In the genomic region with DNA sequence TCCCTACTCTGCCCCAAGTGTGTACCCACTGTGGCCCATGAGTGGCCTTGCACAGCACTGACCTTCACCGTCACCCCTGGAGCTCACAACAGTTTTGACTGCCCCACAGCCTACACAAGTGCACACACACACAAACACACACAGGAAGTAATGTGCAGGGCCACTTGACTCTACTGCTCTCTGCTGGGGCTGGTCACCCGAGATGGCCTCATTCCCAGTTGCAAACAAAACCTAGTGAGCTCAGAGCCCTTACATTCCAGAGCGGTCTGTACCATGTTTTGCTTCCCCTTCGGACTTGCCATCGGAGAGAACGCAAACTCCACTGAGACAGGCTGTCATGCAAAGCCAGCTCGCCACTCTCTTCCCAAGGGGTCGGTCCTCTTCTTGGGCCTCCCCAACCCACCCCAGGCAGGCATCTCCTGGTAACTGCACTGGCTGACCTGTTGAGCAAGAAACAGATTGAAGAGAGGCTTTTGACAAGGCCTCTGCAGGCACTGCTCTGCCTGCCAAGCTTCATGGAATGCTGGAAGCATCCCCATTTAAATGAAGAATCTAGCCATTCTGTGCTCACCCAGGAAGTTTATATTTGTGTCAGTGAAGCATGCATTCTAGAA, we compare ENCODE assay signal across 26 cellular contexts.
DNase-seq lines count a peak whose midpoint lies in the region; ATAC-seq and TF ChIP-seq lines count a peak whose summit lies in the region.
"Had no signal": no experiment of that assay in that cellular context is flagged by ENCODE, and none has a peak within 500 bp of the region (broad histone marks: within the 10 kb centered on the region; RNA-seq: fewer than 3 reads in every experiment).

No MANE protein-coding gene starts in this region.

- no peak overlapping the region for H3K27ac ChIP-seq in GM23338 (ENCODE audit: low read depth)
- no peak overlapping the region for H3K27ac ChIP-seq in endodermal cell (ENCODE audit: low read depth, low read length)
- H3K27ac ChIP-seq in stomach smooth muscle (ENCODE audit: low read length) = peak overlapping the region; percentile 85
- no peak overlapping the region for H3K27ac ChIP-seq in body of pancreas
- H3K27ac ChIP-seq: C4-2B, gastrocnemius medialis, prostate gland, SK-N-MC had no signal

- ATAC-seq in GM23338 (no peak), body of pancreas (no peak), HG02870 (IDR thresholded peaks at IDR 0.05; ENCODE audit: unreplicated experiment) (no peak), GM21529 (IDR thresholded peaks at IDR 0.05; ENCODE audit: unreplicated experiment) (no peak)
- ATAC-seq: esophagus mucosa; gastrocnemius medialis; stimulated activated naive CD8-positive, alpha-beta T cell treated with anti-CD3 and anti-CD28 coated beads, Interleukin-15, Interleukin-2, amounts not matched to agents 100 U/mL and 50 U/mL, for 24 hours; T-helper 17 cell had no signal

- H3K4me3 Mint-ChIP-seq in GM23338 (no peak overlapping the region), endodermal cell (no peak overlapping the region)
- H3K4me3 Mint-ChIP-seq: activated T-helper 1 cell treated with anti-CD3 and anti-CD28 coated beads, Interleukin-12 subunit alpha, Interleukin-12 subunit beta, Interleukin-2, Interleukin-4 antibody, amounts not matched to agents 30 ng/mL and 10 ng/mL and 1 ng/mL, durations not matched to agents 14 hours and 24 hours and 36 hours; IgD-negative memory B cell; neural crest cell; T-helper 17 cell had no signal

- H3F3A ChIP-seq in GM23338 (replicated peaks; ENCODE audit: low read depth) = no peaks in the 10 kb centered on the region

- peak overlapping the region; percentile 32; the same call in 1 of the 2 replicates for H2AFZ ChIP-seq in GM23338

- H3K27me3 Mint-ChIP-seq in GM23338 (ENCODE audit: insufficient read depth, low read depth, poor library complexity) (peaks cover 30% of the 10 kb centered on the region), endodermal cell (ENCODE audit: insufficient read depth) (peaks cover 28% of the 10 kb centered on the region)

- TF ChIP-seq POLR2A in body of pancreas (IDR thresholded peaks at IDR 0.05) = no peak

- no peak for TF ChIP-seq CTCF in GM23338 (conservative IDR thresholded peaks at IDR 0.05; ENCODE audit: low read depth in 2 of 2)
- TF ChIP-seq CTCF in endodermal cell (conservative IDR thresholded peaks at IDR 0.05) = no peak
- TF ChIP-seq CTCF in body of pancreas (IDR thresholded peaks at IDR 0.05) = no peak

- no peak overlapping the region; the same call in 1 of the 2 replicates for H3K27ac Mint-ChIP-seq in GM23338
- no peak overlapping the region for H3K27ac Mint-ChIP-seq in endodermal cell
- H3K27ac Mint-ChIP-seq: activated T-helper 1 cell treated with anti-CD3 and anti-CD28 coated beads, Interleukin-12 subunit alpha, Interleukin-12 subunit beta, Interleukin-2, Interleukin-4 antibody, amounts not matched to agents 30 ng/mL and 10 ng/mL and 1 ng/mL, durations not matched to agents 14 hours and 24 hours and 36 hours; IgD-negative memory B cell; T-helper 17 cell had no signal

- no peak overlapping the region for H3K4me3 ChIP-seq in GM23338
- H3K4me3 ChIP-seq in endodermal cell (ENCODE audit: low read length) = no peak overlapping the region
- H3K4me3 ChIP-seq in stomach smooth muscle (ENCODE audit: low read length in 2 of 2) = peak overlapping the region in 1 of 2 donors; percentile 40
- no peak overlapping the region for H3K4me3 ChIP-seq in body of pancreas
- H3K4me3 ChIP-seq: gastrocnemius medialis, prostate gland, SK-N-MC, smooth muscle cell had no signal

- H3K4me1 ChIP-seq in GM23338 (ENCODE audit: insufficient read depth) (no peaks in the 10 kb centered on the region; the same call in 1 of the 2 replicates), endodermal cell (ENCODE audit: control insufficient read depth, insufficient read depth, low read length) (no peaks in the 10 kb centered on the region), stomach smooth muscle (ENCODE audit: control insufficient read depth, insufficient read depth, low read length) (peaks cover 53% of the 10 kb centered on the region), body of pancreas (peaks cover 3% of the 10 kb centered on the region)
- H3K4me1 ChIP-seq: prostate gland had no signal

- H3K9me3 Mint-ChIP-seq in GM23338 (no peaks in the 10 kb centered on the region; the same call in 2 of the 3 replicates), endodermal cell (no peaks in the 10 kb centered on the region)
- H3K9me3 Mint-ChIP-seq: activated T-helper 1 cell treated with anti-CD3 and anti-CD28 coated beads, Interleukin-12 subunit alpha, Interleukin-12 subunit beta, Interleukin-2, Interleukin-4 antibody, amounts not matched to agents 30 ng/mL and 10 ng/mL and 1 ng/mL, durations not matched to agents 14 hours and 24 hours and 36 hours; neural crest cell had no signal

- no peaks in the 10 kb centered on the region for H3K9me2 ChIP-seq in GM23338 (ENCODE audit: insufficient read depth)

- H3K9ac ChIP-seq in endodermal cell (ENCODE audit: extremely low read depth, low read length, poor library complexity, severe bottlenecking) = no peak overlapping the region
- H3K9ac ChIP-seq in stomach smooth muscle (ENCODE audit: low read length in 2 of 2) = no peak overlapping the region

- peaks cover 2% of the 10 kb centered on the region for H3K4me1 Mint-ChIP-seq in GM23338
- no peaks in the 10 kb centered on the region for H3K4me1 Mint-ChIP-seq in endodermal cell

- H3K36me3 Mint-ChIP-seq in GM23338 (ENCODE audit: low read depth) = no peaks in the 10 kb centered on the region
- no peaks in the 10 kb centered on the region for H3K36me3 Mint-ChIP-seq in endodermal cell (ENCODE audit: low read depth)
- H3K36me3 Mint-ChIP-seq: IgD-negative memory B cell had no signal

- H3K9me3 ChIP-seq in endodermal cell (ENCODE audit: control insufficient read depth, low read length) (no peaks in the 10 kb centered on the region), stomach smooth muscle (ENCODE audit: control insufficient read depth in 2 of 2, low read length in 2 of 2) (no peaks in the 10 kb centered on the region), body of pancreas (no peaks in the 10 kb centered on the region)
- H3K9me3 ChIP-seq: gastrocnemius medialis, prostate gland had no signal

- intact Hi-C loops in body of pancreas (cut with DNase I) = no loop called here

- H3K4me2 ChIP-seq in GM23338 = no peak overlapping the region
- H3K4me2 ChIP-seq: smooth muscle cell had no signal

- H3K36me3 ChIP-seq in GM23338 (ENCODE audit: insufficient read depth) = no peaks in the 10 kb centered on the region
- no peaks in the 10 kb centered on the region for H3K36me3 ChIP-seq in endodermal cell (ENCODE audit: control insufficient read depth, insufficient read depth, low read length)
- H3K36me3 ChIP-seq in stomach smooth muscle (ENCODE audit: control insufficient read depth in 2 of 2, insufficient read depth in 2 of 2, low read length in 2 of 2) = no peaks in the 10 kb centered on the region
- no peaks in the 10 kb centered on the region for H3K36me3 ChIP-seq in body of pancreas (replicated peaks in 1 of 2; ENCODE audit: insufficient read depth in 1 of 2, low read depth in 2 of 2)
- H3K36me3 ChIP-seq: gastrocnemius medialis, prostate gland had no signal

- H4K20me1 ChIP-seq in GM23338 (replicated peaks; ENCODE audit: insufficient read depth) = no peaks in the 10 kb centered on the region

- DNase-seq in GM23338 (ENCODE audit: low spot score) (no peak), endodermal cell (peak; percentile 57), medulla oblongata (ENCODE audit: extremely low spot score) (peak; percentile 13), body of pancreas (no peak), GF-D8 (lab: John Stamatoyannopoulos, UW) (no peak)
- DNase-seq: ACHN; activated CD4-positive, alpha-beta T cell treated with anti-CD3 and anti-CD28 coated beads for 4 hours; activated naive CD4-positive, alpha-beta T cell treated with anti-CD3 and anti-CD28 coated beads, Interleukin-2, amount 50 U/mL, for 16 hours; aorta; effector CD8-positive, alpha-beta T cell; gastrocnemius medialis; NCI-H510A; stimulated activated CD4-positive, alpha-beta T cell treated with anti-CD3 and anti-CD28 coated beads, Interleukin-4, amount 100 ng/mL, for 24 hours; stimulated activated naive CD8-positive, alpha-beta T cell treated with anti-CD3 and anti-CD28 coated beads, Interleukin-15, Interleukin-2, amounts not matched to agents 100 U/mL and 50 U/mL, for 24 hours; T-helper 17 cell had no signal

- peaks cover 13% of the 10 kb centered on the region for H3K27me3 ChIP-seq in GM23338 (ENCODE audit: insufficient read depth)
- H3K27me3 ChIP-seq in endodermal cell (ENCODE audit: control insufficient read depth, insufficient read depth, low read length, poor library complexity, severe bottlenecking) = peaks cover 12% of the 10 kb centered on the region
- H3K27me3 ChIP-seq in stomach smooth muscle (ENCODE audit: control insufficient read depth in 1 of 2, insufficient read depth in 2 of 2, low read length in 2 of 2) = peaks cover 0 to 3% of the 10 kb centered on the region in 2 donors
- peaks cover 0 to 8% of the 10 kb centered on the region in 2 donors for H3K27me3 ChIP-seq in body of pancreas

- 86 to 93% methylated on average over 5 to 8 of the region's 8 CpGs for WGBS in endodermal cell (ENCODE audit: insufficient coverage in 1 of 2, insufficient read length in 1 of 2), 2 experiments
- 72 to 76% methylated on average over 6 to 8 of the region's 8 CpGs for WGBS in body of pancreas, 2 donors

- H3K79me2 ChIP-seq in GM23338 (replicated peaks; ENCODE audit: insufficient read depth) = no peaks in the 10 kb centered on the region

TF ChIP-seq in GM23338, 12 proteins besides CTCF, POLR2A, EP300 and RAD21 (continues in another document):
- TF ChIP-seq JUNB (IDR thresholded peaks at IDR 0.05; ENCODE audit: unreplicated experiment) = no peak
- no peak for TF ChIP-seq ZNF331 (CRISPR knock-in tag; IDR thresholded peaks at IDR 0.05; ENCODE audit: low read depth)

Comparison
In these comparisons a context has a peak if more than half of its experiments do, and no peak if none do; other contexts are left out.
1. DNase-seq: peak in endodermal cell (single experiment) and medulla oblongata (single experiment); none in GM23338 (single experiment), body of pancreas (0 of 4) and GF-D8 (single experiment).